Comparison of ENCODE assay signal across 1 cellular context in genomic region chr2:240567872-240568677, GRCh38.
A peak's percentile ranks its signal among the peaks of the same experiment; 100 is the strongest.
TF ChIP-seq lines count a peak whose summit lies in the region.

RNPEPL1 (plus strand) TSS chr2:240568484; CDS start chr2:240568587, 103 bp downstream.

TF ChIP-seq in HepG2, 621 proteins besides CTCF, POLR2A, EP300 and RAD21 (continued from another document and continues in another):
- TF ChIP-seq, protein P1, sequence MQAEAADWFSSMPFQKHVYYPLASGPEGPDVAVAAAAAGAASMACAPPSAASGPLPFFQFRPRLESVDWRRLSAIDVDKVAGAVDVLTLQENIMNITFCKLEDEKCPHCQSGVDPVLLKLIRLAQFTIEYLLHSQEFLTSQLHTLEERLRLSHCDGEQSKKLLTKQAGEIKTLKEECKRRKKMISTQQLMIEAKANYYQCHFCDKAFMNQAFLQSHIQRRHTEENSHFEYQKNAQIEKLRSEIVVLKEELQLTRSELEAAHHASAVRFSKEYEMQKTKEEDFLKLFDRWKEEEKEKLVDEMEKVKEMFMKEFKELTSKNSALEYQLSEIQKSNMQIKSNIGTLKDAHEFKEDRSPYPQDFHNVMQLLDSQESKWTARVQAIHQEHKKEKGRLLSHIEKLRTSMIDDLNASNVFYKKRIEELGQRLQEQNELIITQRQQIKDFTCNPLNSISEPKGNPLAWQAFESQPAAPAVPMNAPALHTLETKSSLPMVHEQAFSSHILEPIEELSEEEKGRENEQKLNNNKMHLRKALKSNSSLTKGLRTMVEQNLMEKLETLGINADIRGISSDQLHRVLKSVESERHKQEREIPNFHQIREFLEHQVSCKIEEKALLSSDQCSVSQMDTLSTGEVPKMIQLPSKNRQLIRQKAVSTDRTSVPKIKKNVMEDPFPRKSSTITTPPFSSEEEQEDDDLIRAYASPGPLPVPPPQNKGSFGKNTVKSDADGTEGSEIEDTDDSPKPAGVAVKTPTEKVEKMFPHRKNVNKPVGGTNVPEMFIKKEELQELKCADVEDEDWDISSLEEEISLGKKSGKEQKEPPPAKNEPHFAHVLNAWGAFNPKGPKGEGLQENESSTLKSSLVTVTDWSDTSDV (CRISPR knock-in tag; IDR thresholded peaks at IDR 0.05): peak; percentile 57; the same call in 1 of the 2 replicates
- no peak for TF ChIP-seq HNF4A (CRISPR knock-in tag; IDR thresholded peaks at IDR 0.05)
- TF ChIP-seq ZNF143 (CRISPR knock-in tag; IDR thresholded peaks at IDR 0.05): no peak
- TF ChIP-seq ZNF557 (CRISPR knock-in tag; IDR thresholded peaks at IDR 0.05): no peak
- no peak for TF ChIP-seq FOXA3 (CRISPR knock-in tag; IDR thresholded peaks at IDR 0.05)
- TF ChIP-seq, protein P2, sequence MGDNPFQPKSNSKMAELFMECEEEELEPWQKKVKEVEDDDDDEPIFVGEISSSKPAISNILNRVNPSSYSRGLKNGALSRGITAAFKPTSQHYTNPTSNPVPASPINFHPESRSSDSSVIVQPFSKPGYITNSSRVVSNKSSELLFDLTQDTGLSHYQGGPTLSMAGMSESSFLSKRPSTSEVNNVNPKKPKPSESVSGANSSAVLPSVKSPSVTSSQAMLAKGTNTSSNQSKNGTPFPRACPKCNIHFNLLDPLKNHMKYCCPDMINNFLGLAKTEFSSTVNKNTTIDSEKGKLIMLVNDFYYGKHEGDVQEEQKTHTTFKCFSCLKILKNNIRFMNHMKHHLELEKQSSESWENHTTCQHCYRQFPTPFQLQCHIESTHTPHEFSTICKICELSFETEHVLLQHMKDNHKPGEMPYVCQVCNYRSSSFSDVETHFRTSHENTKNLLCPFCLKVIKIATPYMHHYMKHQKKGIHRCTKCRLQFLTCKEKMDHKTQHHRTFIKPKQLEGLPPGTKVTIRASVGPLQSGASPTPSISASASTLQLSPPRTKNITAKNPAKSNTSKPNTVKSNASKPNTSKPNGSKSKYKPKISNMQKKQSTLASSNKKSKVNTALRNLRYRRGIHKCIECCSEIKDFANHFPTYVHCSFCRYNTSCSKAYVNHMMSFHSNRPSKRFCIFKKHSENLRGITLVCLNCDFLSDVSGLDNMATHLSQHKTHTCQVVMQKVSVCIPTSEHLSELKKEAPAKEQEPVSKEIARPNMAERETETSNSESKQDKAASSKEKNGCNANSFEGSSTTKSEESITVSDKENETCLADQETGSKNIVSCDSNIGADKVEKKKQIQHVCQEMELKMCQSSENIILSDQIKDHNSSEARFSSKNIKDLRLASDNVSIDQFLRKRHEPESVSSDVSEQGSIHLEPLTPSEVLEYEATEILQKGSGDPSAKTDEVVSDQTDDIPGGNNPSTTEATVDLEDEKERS (CRISPR knock-in tag; IDR thresholded peaks at IDR 0.05): no peak
- TF ChIP-seq, protein P3, sequence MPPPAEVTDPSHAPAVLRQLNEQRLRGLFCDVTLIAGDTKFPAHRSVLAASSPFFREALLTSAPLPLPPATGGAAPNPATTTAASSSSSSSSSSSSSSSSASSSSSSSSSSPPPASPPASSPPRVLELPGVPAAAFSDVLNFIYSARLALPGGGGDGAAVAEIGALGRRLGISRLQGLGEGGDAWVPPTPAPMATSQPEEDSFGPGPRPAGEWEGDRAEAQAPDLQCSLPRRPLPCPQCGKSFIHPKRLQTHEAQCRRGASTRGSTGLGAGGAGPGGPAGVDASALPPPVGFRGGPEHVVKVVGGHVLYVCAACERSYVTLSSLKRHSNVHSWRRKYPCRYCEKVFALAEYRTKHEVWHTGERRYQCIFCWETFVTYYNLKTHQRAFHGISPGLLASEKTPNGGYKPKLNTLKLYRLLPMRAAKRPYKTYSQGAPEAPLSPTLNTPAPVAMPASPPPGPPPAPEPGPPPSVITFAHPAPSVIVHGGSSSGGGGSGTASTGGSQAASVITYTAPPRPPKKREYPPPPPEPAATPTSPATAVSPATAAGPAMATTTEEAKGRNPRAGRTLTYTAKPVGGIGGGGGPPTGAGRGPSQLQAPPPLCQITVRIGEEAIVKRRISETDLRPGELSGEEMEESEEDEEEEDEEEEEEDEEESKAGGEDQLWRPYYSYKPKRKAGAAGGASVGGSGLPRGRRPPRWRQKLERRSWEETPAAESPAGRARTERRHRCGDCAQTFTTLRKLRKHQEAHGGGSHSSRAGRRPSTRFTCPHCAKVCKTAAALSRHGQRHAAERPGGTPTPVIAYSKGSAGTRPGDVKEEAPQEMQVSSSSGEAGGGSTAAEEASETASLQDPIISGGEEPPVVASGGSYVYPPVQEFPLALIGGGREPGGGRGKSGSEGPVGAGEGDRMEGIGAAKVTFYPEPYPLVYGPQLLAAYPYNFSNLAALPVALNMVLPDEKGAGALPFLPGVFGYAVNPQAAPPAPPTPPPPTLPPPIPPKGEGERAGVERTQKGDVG (CRISPR knock-in tag; IDR thresholded peaks at IDR 0.05; ENCODE audit: borderline replicate concordance): no peak
- no peak for TF ChIP-seq RFXANK (CRISPR knock-in tag; IDR thresholded peaks at IDR 0.05)
- TF ChIP-seq ZNF577 (CRISPR knock-in tag; IDR thresholded peaks at IDR 0.05; ENCODE audit: borderline replicate concordance, low read depth): no peak
- TF ChIP-seq ZNF451 (CRISPR knock-in tag; IDR thresholded peaks at IDR 0.05): no peak
- TF ChIP-seq PAX8 (CRISPR knock-in tag; IDR thresholded peaks at IDR 0.05; ENCODE audit: borderline replicate concordance): no peak
- no peak for TF ChIP-seq PAF1 (CRISPR knock-in tag; IDR thresholded peaks at IDR 0.05)
- no peak for TF ChIP-seq FOXK2 (IDR thresholded peaks at IDR 0.05)
- TF ChIP-seq CBX5 (CRISPR knock-in tag; IDR thresholded peaks at IDR 0.05; ENCODE audit: borderline replicate concordance): no peak; the same call in 1 of the 2 replicates
- no peak for TF ChIP-seq TRIM24 (CRISPR knock-in tag; IDR thresholded peaks at IDR 0.05)
- TF ChIP-seq HMG20A (CRISPR knock-in tag; IDR thresholded peaks at IDR 0.05; ENCODE audit: borderline replicate concordance): 0 out of 2 replicates have a peak, but pooled peaks have one; percentile 5
- no peak for TF ChIP-seq REL (CRISPR knock-in tag; conservative IDR thresholded peaks at IDR 0.05)
- TF ChIP-seq ZNF570 (CRISPR knock-in tag; IDR thresholded peaks at IDR 0.05; ENCODE audit: borderline replicate concordance): no peak
- no peak for TF ChIP-seq ZMAT5 (CRISPR knock-in tag; IDR thresholded peaks at IDR 0.05; ENCODE audit: borderline replicate concordance, low read depth)
- TF ChIP-seq CHD2 (IDR thresholded peaks at IDR 0.05; ENCODE audit: low read depth, low read length): no peak
- no peak for TF ChIP-seq PPARG (CRISPR knock-in tag; conservative IDR thresholded peaks at IDR 0.05)
- TF ChIP-seq DNMT3B (CRISPR knock-in tag; conservative IDR thresholded peaks at IDR 0.05): no peak
- peak; percentile 83 for TF ChIP-seq EEA1 (CRISPR knock-in tag; IDR thresholded peaks at IDR 0.05; ENCODE audit: borderline replicate concordance)
- peak; percentile 36; the same call in 1 of the 2 replicates for TF ChIP-seq ZNF619 (CRISPR knock-in tag; IDR thresholded peaks at IDR 0.05)
- no peak for TF ChIP-seq WIZ (CRISPR knock-in tag; IDR thresholded peaks at IDR 0.05)
- TF ChIP-seq ZZZ3 (CRISPR knock-in tag; IDR thresholded peaks at IDR 0.05; ENCODE audit: borderline replicate concordance): no peak
- TF ChIP-seq, protein P4, sequence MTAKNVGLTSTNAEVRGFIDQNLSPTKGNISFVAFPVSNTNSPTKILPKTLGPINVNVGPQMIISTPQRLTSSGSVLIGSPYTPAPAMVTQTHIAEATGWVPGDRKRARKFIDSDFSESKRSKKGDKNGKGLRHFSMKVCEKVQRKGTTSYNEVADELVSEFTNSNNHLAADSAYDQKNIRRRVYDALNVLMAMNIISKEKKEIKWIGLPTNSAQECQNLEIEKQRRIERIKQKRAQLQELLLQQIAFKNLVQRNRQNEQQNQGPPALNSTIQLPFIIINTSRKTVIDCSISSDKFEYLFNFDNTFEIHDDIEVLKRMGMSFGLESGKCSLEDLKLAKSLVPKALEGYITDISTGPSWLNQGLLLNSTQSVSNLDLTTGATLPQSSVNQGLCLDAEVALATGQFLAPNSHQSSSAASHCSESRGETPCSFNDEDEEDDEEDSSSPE (CRISPR knock-in tag; IDR thresholded peaks at IDR 0.05): no peak
- TF ChIP-seq NRL (CRISPR knock-in tag; IDR thresholded peaks at IDR 0.05; ENCODE audit: borderline replicate concordance): no peak
- TF ChIP-seq PLSCR1 (CRISPR knock-in tag; IDR thresholded peaks at IDR 0.05; ENCODE audit: borderline replicate concordance): no peak
- no peak for TF ChIP-seq ZNF224 (CRISPR knock-in tag; IDR thresholded peaks at IDR 0.05)
- TF ChIP-seq YEATS4 (CRISPR knock-in tag; IDR thresholded peaks at IDR 0.05; ENCODE audit: borderline replicate concordance): no peak; the same call in 1 of the 2 replicates
- no peak for TF ChIP-seq SCMH1 (CRISPR knock-in tag; IDR thresholded peaks at IDR 0.05; ENCODE audit: borderline replicate concordance)
- no peak for TF ChIP-seq ZNF549 (CRISPR knock-in tag; IDR thresholded peaks at IDR 0.05)
- 0 out of 2 replicates have a peak, but pooled peaks have one; percentile 71 for TF ChIP-seq KLF13 (CRISPR knock-in tag; IDR thresholded peaks at IDR 0.05)
- TF ChIP-seq, protein P5, sequence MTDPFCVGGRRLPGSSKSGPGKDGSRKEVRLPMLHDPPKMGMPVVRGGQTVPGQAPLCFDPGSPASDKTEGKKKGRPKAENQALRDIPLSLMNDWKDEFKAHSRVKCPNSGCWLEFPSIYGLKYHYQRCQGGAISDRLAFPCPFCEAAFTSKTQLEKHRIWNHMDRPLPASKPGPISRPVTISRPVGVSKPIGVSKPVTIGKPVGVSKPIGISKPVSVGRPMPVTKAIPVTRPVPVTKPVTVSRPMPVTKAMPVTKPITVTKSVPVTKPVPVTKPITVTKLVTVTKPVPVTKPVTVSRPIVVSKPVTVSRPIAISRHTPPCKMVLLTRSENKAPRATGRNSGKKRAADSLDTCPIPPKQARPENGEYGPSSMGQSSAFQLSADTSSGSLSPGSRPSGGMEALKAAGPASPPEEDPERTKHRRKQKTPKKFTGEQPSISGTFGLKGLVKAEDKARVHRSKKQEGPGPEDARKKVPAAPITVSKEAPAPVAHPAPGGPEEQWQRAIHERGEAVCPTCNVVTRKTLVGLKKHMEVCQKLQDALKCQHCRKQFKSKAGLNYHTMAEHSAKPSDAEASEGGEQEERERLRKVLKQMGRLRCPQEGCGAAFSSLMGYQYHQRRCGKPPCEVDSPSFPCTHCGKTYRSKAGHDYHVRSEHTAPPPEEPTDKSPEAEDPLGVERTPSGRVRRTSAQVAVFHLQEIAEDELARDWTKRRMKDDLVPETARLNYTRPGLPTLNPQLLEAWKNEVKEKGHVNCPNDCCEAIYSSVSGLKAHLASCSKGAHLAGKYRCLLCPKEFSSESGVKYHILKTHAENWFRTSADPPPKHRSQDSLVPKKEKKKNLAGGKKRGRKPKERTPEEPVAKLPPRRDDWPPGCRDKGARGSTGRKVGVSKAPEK (CRISPR knock-in tag; IDR thresholded peaks at IDR 0.05; ENCODE audit: borderline replicate concordance): no peak; the same call in 1 of the 2 replicates
- TF ChIP-seq CENPX (CRISPR knock-in tag; IDR thresholded peaks at IDR 0.05): no peak
- no peak for TF ChIP-seq SOX5 (CRISPR knock-in tag; IDR thresholded peaks at IDR 0.05; ENCODE audit: borderline replicate concordance)
- TF ChIP-seq ZNF572 (CRISPR knock-in tag; IDR thresholded peaks at IDR 0.05): no peak
- peak; percentile 48; the same call in 1 of the 2 replicates for TF ChIP-seq ATF7-NPFF (CRISPR knock-in tag; IDR thresholded peaks at IDR 0.05; ENCODE audit: low read depth)
- no peak for TF ChIP-seq NR2F6 (IDR thresholded peaks at IDR 0.05)
- TF ChIP-seq NR2F6 (CRISPR knock-in tag; IDR thresholded peaks at IDR 0.05): no peak
- TF ChIP-seq ZNF234 (CRISPR knock-in tag; conservative IDR thresholded peaks at IDR 0.05): no peak
- no peak for TF ChIP-seq STAG1 (CRISPR knock-in tag; IDR thresholded peaks at IDR 0.05)
- no peak for TF ChIP-seq ZNF30 (CRISPR knock-in tag; IDR thresholded peaks at IDR 0.05)
- TF ChIP-seq CBX2 (IDR thresholded peaks at IDR 0.05; ENCODE audit: low read depth, low read length): no peak
- TF ChIP-seq CBX2 (CRISPR knock-in tag; IDR thresholded peaks at IDR 0.05; ENCODE audit: low read depth): no peak
- TF ChIP-seq, protein P6, sequence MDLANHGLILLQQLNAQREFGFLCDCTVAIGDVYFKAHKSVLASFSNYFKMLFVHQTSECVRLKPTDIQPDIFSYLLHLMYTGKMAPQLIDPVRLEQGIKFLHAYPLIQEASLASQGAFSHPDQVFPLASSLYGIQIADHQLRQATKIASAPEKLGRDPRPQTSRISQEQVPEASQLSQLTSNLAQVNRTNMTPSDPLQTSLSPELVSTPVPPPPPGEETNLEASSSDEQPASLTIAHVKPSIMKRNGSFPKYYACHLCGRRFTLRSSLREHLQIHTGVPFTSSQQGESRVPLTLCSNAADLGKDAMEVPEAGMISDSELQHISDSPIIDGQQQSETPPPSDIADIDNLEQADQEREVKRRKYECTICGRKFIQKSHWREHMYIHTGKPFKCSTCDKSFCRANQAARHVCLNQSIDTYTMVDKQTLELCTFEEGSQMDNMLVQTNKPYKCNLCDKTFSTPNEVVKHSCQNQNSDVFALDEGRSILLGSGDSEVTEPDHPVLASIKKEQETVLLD (CRISPR knock-in tag; IDR thresholded peaks at IDR 0.05; ENCODE audit: low read depth): peak; percentile 38; the same call in 1 of the 2 replicates
- peak; percentile 81 for TF ChIP-seq SPEN (CRISPR knock-in tag; IDR thresholded peaks at IDR 0.05; ENCODE audit: low read depth)
- TF ChIP-seq MED1 (CRISPR knock-in tag; IDR thresholded peaks at IDR 0.05): no peak
- no peak for TF ChIP-seq ZNF580 (CRISPR knock-in tag; IDR thresholded peaks at IDR 0.05; ENCODE audit: borderline replicate concordance, low read depth)
- TF ChIP-seq ZNF430 (CRISPR knock-in tag; IDR thresholded peaks at IDR 0.05): peak; percentile 51; the same call in 1 of the 2 replicates
- no peak for TF ChIP-seq NFE2L1 (CRISPR knock-in tag; IDR thresholded peaks at IDR 0.05; ENCODE audit: borderline replicate concordance)
- TF ChIP-seq HNRNPUL1 (IDR thresholded peaks at IDR 0.05; ENCODE audit: low read depth, low read length): no peak
- TF ChIP-seq JDP2 (CRISPR knock-in tag; IDR thresholded peaks at IDR 0.05; ENCODE audit: borderline replicate concordance): no peak
- no peak for TF ChIP-seq PCBP1 (IDR thresholded peaks at IDR 0.05; ENCODE audit: borderline replicate concordance, low read depth, low read length)
